Comparison of ENCODE assay signal across 14 cellular contexts in genomic region chr16:74868035-74868434, GRCh38.
DNase-seq lines count a peak whose midpoint lies in the region; ATAC-seq and TF ChIP-seq lines count a peak whose summit lies in the region.
"Had no signal": no experiment of that assay in that cellular context is flagged by ENCODE, and none has a peak within 500 bp of the region (broad histone marks: within the 10 kb centered on the region; RNA-seq: fewer than 3 reads in every experiment).

No MANE protein-coding gene starts in this region.

- H3K27ac Mint-ChIP-seq in T-helper 1 cell treated with Interleukin-12 subunit alpha and Interleukin-12 subunit beta and Interleukin-4 antibody, amounts not matched to agents 30 μg/mL and 1 μg/mL, for 36 hours: peak overlapping the region; percentile 18
- no peak overlapping the region for H3K27ac Mint-ChIP-seq in GM23338
- H3K27ac Mint-ChIP-seq in naive thymus-derived CD4-positive, alpha-beta T cell: peak overlapping the region; percentile 8 to 96 (median 95)
- H3K27ac Mint-ChIP-seq: activated CD8-positive, alpha-beta memory T cell treated with anti-CD3 and anti-CD28 coated beads, Interleukin-2, amount 10 ng/mL, durations not matched to agents 7 days and 5 days; dendritic cell treated with granulocyte-macrophage colony-stimulating factor and Interleukin-4, amounts not matched to agents 40 ng/mL and 50 ng/mL, for 4 days had no signal

- POLR2A ChIA-PET in naive thymus-derived CD4-positive, alpha-beta T cell (lab: Charles Lee): interaction anchor here (0.6 to 1.3 kb wide), 2 partner anchors 167 to 204 kb away, joined by 4 read pairs; partner anchors contain the start of gene MLKL

- H3K36me3 Mint-ChIP-seq in T-helper 1 cell treated with Interleukin-12 subunit alpha and Interleukin-12 subunit beta and Interleukin-4 antibody, amounts not matched to agents 30 μg/mL and 1 μg/mL, for 36 hours (ENCODE audit: low read depth): peaks cover 5% of the 10 kb centered on the region
- peaks cover 3% of the 10 kb centered on the region; the same call in 2 of the 3 replicates for H3K36me3 Mint-ChIP-seq in GM23338 (ENCODE audit: low read depth)
- H3K36me3 Mint-ChIP-seq in naive thymus-derived CD4-positive, alpha-beta T cell: peaks cover 0 to 8% (median 5%) of the 10 kb centered on the region in 5 donors

- H3K27me3 ChIP-seq in GM23338 (ENCODE audit: insufficient read depth): no peaks in the 10 kb centered on the region
- no peaks in the 10 kb centered on the region for H3K27me3 ChIP-seq in naive thymus-derived CD4-positive, alpha-beta T cell (ENCODE audit: control insufficient read depth in 2 of 2, insufficient read depth in 2 of 2, low read length in 2 of 2)
- H3K27me3 ChIP-seq: ovary had no signal

- no peaks in the 10 kb centered on the region for H3K9me3 Mint-ChIP-seq in T-helper 1 cell treated with Interleukin-12 subunit alpha and Interleukin-12 subunit beta and Interleukin-4 antibody, amounts not matched to agents 30 μg/mL and 1 μg/mL, for 36 hours
- no peaks in the 10 kb centered on the region; the same call in 2 of the 3 replicates for H3K9me3 Mint-ChIP-seq in GM23338
- H3K9me3 Mint-ChIP-seq in naive thymus-derived CD4-positive, alpha-beta T cell: peaks cover 0 to 1% (median 0%) of the 10 kb centered on the region in 11 donors
- H3K9me3 Mint-ChIP-seq: dendritic cell treated with granulocyte-macrophage colony-stimulating factor and Interleukin-4, amounts not matched to agents 40 ng/mL and 50 ng/mL, for 4 days had no signal

- no peaks in the 10 kb centered on the region for H3K79me2 ChIP-seq in GM23338 (replicated peaks; ENCODE audit: insufficient read depth)

- no peak overlapping the region for H3K4me3 ChIP-seq in GM23338
- no peak overlapping the region for H3K4me3 ChIP-seq in naive thymus-derived CD4-positive, alpha-beta T cell (ENCODE audit: low read length)
- H3K4me3 ChIP-seq: ovary had no signal

- intact Hi-C loops in naive thymus-derived CD4-positive, alpha-beta T cell (cut with micrococcal nuclease): loop anchor here (1.0 to 5.0 kb wide), 2 partner anchors 244 to 280 kb away; partner anchors contain the start of gene ZFP1 (in 1 of the 2)

- peaks cover 57% of the 10 kb centered on the region for H3K4me1 ChIP-seq in GM23338 (ENCODE audit: insufficient read depth)
- H3K4me1 ChIP-seq in naive thymus-derived CD4-positive, alpha-beta T cell (ENCODE audit: control insufficient read depth in 2 of 2, insufficient read depth in 2 of 2, low read length in 2 of 2): peaks cover 3 to 22% of the 10 kb centered on the region in 2 donors

- H3K27me3 Mint-ChIP-seq in T-helper 1 cell treated with Interleukin-12 subunit alpha and Interleukin-12 subunit beta and Interleukin-4 antibody, amounts not matched to agents 30 μg/mL and 1 μg/mL, for 36 hours (ENCODE audit: low read depth): no peaks in the 10 kb centered on the region
- peaks cover 18% of the 10 kb centered on the region for H3K27me3 Mint-ChIP-seq in GM23338 (ENCODE audit: insufficient read depth, low read depth, poor library complexity)
- H3K27me3 Mint-ChIP-seq in naive thymus-derived CD4-positive, alpha-beta T cell: no peaks in the 10 kb centered on the region
- H3K27me3 Mint-ChIP-seq: activated CD8-positive, alpha-beta memory T cell treated with anti-CD3 and anti-CD28 coated beads, Interleukin-2, amount 10 ng/mL, durations not matched to agents 7 days and 5 days; dendritic cell treated with granulocyte-macrophage colony-stimulating factor and Interleukin-4, amounts not matched to agents 40 ng/mL and 50 ng/mL, for 4 days had no signal

- 0 out of 2 replicates have a peak, but pooled peaks cover 8% of the 10 kb centered on the region for H3F3A ChIP-seq in GM23338 (replicated peaks; ENCODE audit: low read depth)

- DNase-seq in T-helper 1 cell (no peak), GM23338 (ENCODE audit: low spot score) (no peak), AG08396 (ENCODE audit: low spot score) (no peak)
- no peak for DNase-seq in naive thymus-derived CD4-positive, alpha-beta T cell
- no peak for DNase-seq in stimulated activated CD4-positive, alpha-beta T cell treated with anti-CD3 and anti-CD28 coated beads, Interleukin-15, amount 100 ng/mL, for 24 hours
- DNase-seq: activated CD8-positive, alpha-beta memory T cell treated with anti-CD3 and anti-CD28 coated beads, Interleukin-2, amount 10 ng/mL, durations not matched to agents 7 days and 5 days; amygdala; midbrain; ovary; Right ventricle myocardium superior had no signal

- no peaks in the 10 kb centered on the region for H3K36me3 ChIP-seq in GM23338 (ENCODE audit: insufficient read depth)
- no peaks in the 10 kb centered on the region for H3K36me3 ChIP-seq in naive thymus-derived CD4-positive, alpha-beta T cell (ENCODE audit: control insufficient read depth in 2 of 3, insufficient read depth in 3 of 3, low read length in 3 of 3)
- H3K36me3 ChIP-seq: ovary had no signal

- H3K4me1 Mint-ChIP-seq in T-helper 1 cell treated with Interleukin-12 subunit alpha and Interleukin-12 subunit beta and Interleukin-4 antibody, amounts not matched to agents 30 μg/mL and 1 μg/mL, for 36 hours (ENCODE audit: low read depth): peaks cover 17% of the 10 kb centered on the region
- H3K4me1 Mint-ChIP-seq in GM23338: peaks cover 55% of the 10 kb centered on the region
- peaks cover 16 to 33% (median 29%) of the 10 kb centered on the region in 7 donors for H3K4me1 Mint-ChIP-seq in naive thymus-derived CD4-positive, alpha-beta T cell

- H3K9me3 ChIP-seq in naive thymus-derived CD4-positive, alpha-beta T cell (ENCODE audit: control insufficient read depth in 2 of 3, low read length in 3 of 3): no peaks in the 10 kb centered on the region
- H3K9me3 ChIP-seq: ovary had no signal

- ATAC-seq in GM23338 (no peak), GM19467 (IDR thresholded peaks at IDR 0.05; ENCODE audit: unreplicated experiment) (no peak)
- no peak for ATAC-seq in naive thymus-derived CD4-positive, alpha-beta T cell

- peak overlapping the region; percentile 33 for H3K4me2 ChIP-seq in GM23338

- H2AFZ ChIP-seq in GM23338: no peak overlapping the region

- H3K9me2 ChIP-seq in GM23338 (ENCODE audit: insufficient read depth): no peaks in the 10 kb centered on the region

- CTCF ChIA-PET in naive thymus-derived CD4-positive, alpha-beta T cell (lab: Charles Lee): no interaction called here

- no peak for TF ChIP-seq CTCF in GM23338 (conservative IDR thresholded peaks at IDR 0.05; ENCODE audit: low read depth in 2 of 2)

- H3K27ac ChIP-seq in GM23338 (ENCODE audit: low read depth): no peak overlapping the region
- peak overlapping the region; percentile 38 for H3K27ac ChIP-seq in angular gyrus (ENCODE audit: low read depth, low read length)
- H3K27ac ChIP-seq in naive thymus-derived CD4-positive, alpha-beta T cell (ENCODE audit: low read depth, low read length): peak overlapping the region; percentile 69
- H3K27ac ChIP-seq: ovary had no signal

- H4K20me1 ChIP-seq in GM23338 (replicated peaks; ENCODE audit: insufficient read depth): no peaks in the 10 kb centered on the region

- no peak overlapping the region for H3K4me3 Mint-ChIP-seq in T-helper 1 cell treated with Interleukin-12 subunit alpha and Interleukin-12 subunit beta and Interleukin-4 antibody, amounts not matched to agents 30 μg/mL and 1 μg/mL, for 36 hours
- H3K4me3 Mint-ChIP-seq in GM23338: no peak overlapping the region
- peak overlapping the region in 8 of 10 donors; percentile 8 to 78 (median 54) for H3K4me3 Mint-ChIP-seq in naive thymus-derived CD4-positive, alpha-beta T cell
- H3K4me3 Mint-ChIP-seq: activated CD8-positive, alpha-beta memory T cell treated with anti-CD3 and anti-CD28 coated beads, Interleukin-2, amount 10 ng/mL, durations not matched to agents 7 days and 5 days; dendritic cell treated with granulocyte-macrophage colony-stimulating factor and Interleukin-4, amounts not matched to agents 40 ng/mL and 50 ng/mL, for 4 days had no signal

TF ChIP-seq in GM23338, 12 proteins besides CTCF, POLR2A, EP300 and RAD21 (continues in another document):
- no peak for TF ChIP-seq EZH2phosphoT487 (IDR thresholded peaks at IDR 0.05; ENCODE audit: unreplicated experiment)
- TF ChIP-seq ETS1 (IDR thresholded peaks at IDR 0.05): no peak
- no peak for TF ChIP-seq EZH2 (IDR thresholded peaks at IDR 0.05; ENCODE audit: low read depth, unreplicated experiment)
- TF ChIP-seq JUNB (IDR thresholded peaks at IDR 0.05; ENCODE audit: unreplicated experiment): no peak
- no peak for TF ChIP-seq ZNF331 (CRISPR knock-in tag; IDR thresholded peaks at IDR 0.05; ENCODE audit: low read depth)

Comparison
In these comparisons a context has a peak if more than half of its experiments do, and no peak if none do; other contexts are left out.
1. H3K4me3 Mint-ChIP-seq: peak in naive thymus-derived CD4-positive, alpha-beta T cell (8 of 10); none in T-helper 1 cell treated with Interleukin-12 subunit alpha and Interleukin-12 subunit beta and Interleukin-4 antibody, amounts not matched to agents 30 μg/mL and 1 μg/mL, for 36 hours (single experiment) and GM23338 (single experiment).